19 cellular contexts compared by ENCODE assay signal in genomic region chr12:106644335-106645073, GRCh38.
DNase-seq lines count a peak whose midpoint lies in the region; ATAC-seq and TF ChIP-seq lines count a peak whose summit lies in the region.
"Had no signal": no experiment of that assay in that cellular context is flagged by ENCODE, and none has a peak within 500 bp of the region (broad histone marks: within the 10 kb centered on the region; RNA-seq: fewer than 3 reads in every experiment).

No MANE protein-coding gene starts in this region.

- H3K9me3 ChIP-seq in gastroesophageal sphincter (no peaks in the 10 kb centered on the region), osteoblast (ENCODE audit: low read depth, low read length) (no peaks in the 10 kb centered on the region), upper lobe of right lung (no peaks in the 10 kb centered on the region), esophagus squamous epithelium (no peaks in the 10 kb centered on the region)
- H3K9me3 ChIP-seq: BLaER1, uterus had no signal

- 87 to 89% methylated on average over 8 to 13 of the region's 16 CpGs for WGBS in gastroesophageal sphincter (ENCODE audit: low coverage in 1 of 2), 2 donors
- WGBS in esophagus squamous epithelium, 2 donors, result 74 to 85% methylated on average over 15 to 16 of the region's 16 CpGs

- TF ChIP-seq POLR2A in gastroesophageal sphincter (IDR thresholded peaks at IDR 0.05) (no peak), esophagus squamous epithelium (IDR thresholded peaks at IDR 0.05) (no peak)

- peaks cover 10% of the 10 kb centered on the region for H3K27me3 ChIP-seq in gastroesophageal sphincter
- peaks cover 3% of the 10 kb centered on the region for H3K27me3 ChIP-seq in osteoblast (ENCODE audit: insufficient read depth, low read length)
- H3K27me3 ChIP-seq in upper lobe of right lung, result no peaks in the 10 kb centered on the region
- peaks cover 0 to 33% (median 0%) of the 10 kb centered on the region in 4 donors for H3K27me3 ChIP-seq in esophagus squamous epithelium
- H3K27me3 ChIP-seq: BLaER1, uterus had no signal

- no peaks in the 10 kb centered on the region for H3K79me2 ChIP-seq in osteoblast (ENCODE audit: insufficient read depth, low read length)
- H3K79me2 ChIP-seq: parathyroid adenoma had no signal

- peak overlapping the region; percentile 60 for H3K4me2 ChIP-seq in osteoblast (ENCODE audit: insufficient read depth, low read length)
- H3K4me2 ChIP-seq: BLaER1, smooth muscle cell had no signal

- H3K36me3 ChIP-seq in gastroesophageal sphincter (no peaks in the 10 kb centered on the region), osteoblast (ENCODE audit: insufficient read depth, low read length) (no peaks in the 10 kb centered on the region), upper lobe of right lung (no peaks in the 10 kb centered on the region), esophagus squamous epithelium (no peaks in the 10 kb centered on the region)
- H3K36me3 ChIP-seq: BLaER1, brain microvascular endothelial cell, uterus had no signal

- ATAC-seq in Right ventricle myocardium inferior (peak; percentile 30), gastroesophageal sphincter (peak; percentile 31), upper lobe of right lung (peak; percentile 22)
- ATAC-seq: T-cell had no signal

- no peaks in the 10 kb centered on the region for H3K4me1 ChIP-seq in gastroesophageal sphincter
- no peaks in the 10 kb centered on the region for H3K4me1 ChIP-seq in osteoblast (ENCODE audit: insufficient read depth, low read length)
- H3K4me1 ChIP-seq in upper lobe of right lung, result no peaks in the 10 kb centered on the region
- H3K4me1 ChIP-seq in esophagus squamous epithelium, result no peaks in the 10 kb centered on the region
- H3K4me1 ChIP-seq: BLaER1, parathyroid adenoma, uterus had no signal

- H2AFZ ChIP-seq in osteoblast (ENCODE audit: low read length), result peak overlapping the region; percentile 32
- H2AFZ ChIP-seq: parathyroid adenoma had no signal

- H4K20me1 ChIP-seq in osteoblast (ENCODE audit: insufficient read depth, low read length), result no peaks in the 10 kb centered on the region
- H4K20me1 ChIP-seq: BLaER1 had no signal

- peak overlapping the region in 1 of 4 donors; percentile 26 for H3K27ac ChIP-seq in gastroesophageal sphincter
- no peak overlapping the region for H3K27ac ChIP-seq in osteoblast (ENCODE audit: low read depth, low read length)
- H3K27ac ChIP-seq in upper lobe of right lung, result no peak overlapping the region
- peak overlapping the region in 1 of 4 donors; percentile 12 for H3K27ac ChIP-seq in esophagus squamous epithelium
- H3K27ac ChIP-seq: BLaER1, brain microvascular endothelial cell, parathyroid adenoma, uterus had no signal

- no peak overlapping the region for H3K4me3 ChIP-seq in gastroesophageal sphincter
- H3K4me3 ChIP-seq in osteoblast (ENCODE audit: insufficient read depth, low read length), result peak overlapping the region; percentile 33
- no peak overlapping the region for H3K4me3 ChIP-seq in upper lobe of right lung
- no peak overlapping the region for H3K4me3 ChIP-seq in esophagus squamous epithelium
- H3K4me3 ChIP-seq: BLaER1, smooth muscle cell, uterus had no signal

- intact Hi-C loops in Right ventricle myocardium inferior (cut with DNase I) (no loop called here), cardiac septum (cut with DNase I) (no loop called here), upper lobe of right lung (cut with DNase I) (no loop called here), esophagus squamous epithelium (cut with DNase I) (no loop called here)

- no peak for TF ChIP-seq EP300 in gastroesophageal sphincter (IDR thresholded peaks at IDR 0.05)

- DNase-seq in Right ventricle myocardium inferior (ENCODE audit: missing footprints), result no peak
- no peak for DNase-seq in cardiac septum (ENCODE audit: low spot score)
- DNase-seq in osteoblast (ENCODE audit: insufficient read length, low spot score, missing footprints), result no peak
- no peak for DNase-seq in upper lobe of right lung
- no peak for DNase-seq in esophagus squamous epithelium (lab: John Stamatoyannopoulos, UW)
- DNase-seq in effector CD8-positive, alpha-beta T cell (lab: John Stamatoyannopoulos, UW), result no peak
- DNase-seq in NCI-H510A (lab: John Stamatoyannopoulos, UW), result no peak
- DNase-seq: activated CD4-positive, alpha-beta T cell treated with anti-CD3 and anti-CD28 coated beads, Interleukin-2, amount 10 ng/mL, durations not matched to agents 7 days and 5 days; activated naive CD8-positive, alpha-beta T cell treated with anti-CD3 and anti-CD28 coated beads for 36 hours; brain microvascular endothelial cell; Karpas-422; NCI-H446 treated with DMSO at 0.1 percent for 48 hours; stimulated activated CD4-positive, alpha-beta T cell treated with anti-CD3 and anti-CD28 coated beads, Interleukin-4, amount 100 ng/mL, for 1 hour; T-cell; uterus had no signal

- TF ChIP-seq CTCF in gastroesophageal sphincter (IDR thresholded peaks at IDR 0.05) (no peak), osteoblast (IDR thresholded peaks at IDR 0.05; ENCODE audit: extremely low read depth, low read depth, low read length) (no peak), upper lobe of right lung (IDR thresholded peaks at IDR 0.05) (no peak), esophagus squamous epithelium (IDR thresholded peaks at IDR 0.05) (no peak)
